Comparison of ENCODE assay signal across 26 cellular contexts in the genomic region with DNA sequence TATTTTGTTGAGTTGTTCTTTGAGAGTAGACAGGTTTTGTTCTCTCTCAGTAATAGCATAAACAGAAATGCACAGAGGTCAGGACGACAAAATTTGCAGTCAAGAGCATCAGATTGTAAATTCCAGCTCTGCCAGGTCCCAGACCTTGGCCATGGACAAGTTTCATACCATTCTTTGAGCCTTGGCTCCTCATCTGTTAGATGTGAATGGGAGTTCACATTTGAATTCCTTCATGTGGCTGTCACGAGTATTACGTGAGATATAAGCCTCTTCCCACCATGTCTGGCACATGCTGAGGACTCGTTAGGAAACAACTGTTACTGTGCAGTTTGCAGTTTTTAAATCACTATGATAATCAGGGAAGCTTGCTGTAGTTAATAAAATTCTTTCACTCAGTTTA.
A peak's percentile ranks its signal among the peaks of the same experiment; 100 is the strongest.
DNase-seq lines count a peak whose midpoint lies in the region; ATAC-seq and TF ChIP-seq lines count a peak whose summit lies in the region.
"Had no signal": no experiment of that assay in that cellular context is flagged by ENCODE, and none has a peak within 500 bp of the region (broad histone marks: within the 10 kb centered on the region; RNA-seq: fewer than 3 reads in every experiment).

No MANE protein-coding gene starts in this region.

- no peaks in the 10 kb centered on the region for H3K36me3 ChIP-seq in skeletal muscle satellite cell (ENCODE audit: insufficient read depth, low read length)
- H3K36me3 ChIP-seq: gastrocnemius medialis, pancreas, tibial nerve had no signal

- H3K4me2 ChIP-seq in skeletal muscle satellite cell (ENCODE audit: low read length), result no peak overlapping the region

- no peak for ATAC-seq in GM21619 (IDR thresholded peaks at IDR 0.05; ENCODE audit: unreplicated experiment)
- ATAC-seq in HG03354 (IDR thresholded peaks at IDR 0.05; ENCODE audit: poor library complexity, severe bottlenecking, unreplicated experiment), result no peak
- ATAC-seq: body of pancreas, gastrocnemius medialis, mucosa of descending colon, pancreas, PC-3, right cardiac atrium had no signal

- H3K9ac ChIP-seq in skeletal muscle satellite cell (ENCODE audit: low read depth, low read length), result peak overlapping the region; percentile 10

- H3K4me1 ChIP-seq in skeletal muscle satellite cell (ENCODE audit: control insufficient read depth, insufficient read depth, low read length), result peaks cover 39% of the 10 kb centered on the region
- H3K4me1 ChIP-seq: body of pancreas, gastrocnemius medialis, pancreas, tibial nerve had no signal

- no peak for TF ChIP-seq CTCF in fibroblast of pulmonary artery (IDR thresholded peaks at IDR 0.05; ENCODE audit: low read length, missing control alignments)

- H3K4me3 ChIP-seq in fibroblast of pulmonary artery (replicated peaks; ENCODE audit: low read depth, low read length) (no peak overlapping the region), skeletal muscle satellite cell (ENCODE audit: low read length) (no peak overlapping the region)
- H3K4me3 ChIP-seq: body of pancreas, gastrocnemius medialis, mucosa of descending colon, pancreas, tibial nerve had no signal

- H3K9me3 ChIP-seq in skeletal muscle satellite cell (replicated peaks; ENCODE audit: low read length), result no peaks in the 10 kb centered on the region
- H3K9me3 ChIP-seq: body of pancreas, gastrocnemius medialis, mucosa of descending colon, pancreas had no signal

- DNase-seq in GM04503 (ENCODE audit: low read depth), result peak; percentile 52
- DNase-seq in NCI-H69 (lab: John Stamatoyannopoulos, UW), result peak; percentile 13
- DNase-seq in fibroblast of pulmonary artery (ENCODE audit: low read depth), result peak; percentile 1
- no peak for DNase-seq in inferior parietal cortex (ENCODE audit: extremely low spot score)
- DNase-seq: activated CD4-positive, alpha-beta memory T cell treated with anti-CD3 and anti-CD28 coated beads, Interleukin-2, amount 10 ng/mL, durations not matched to agents 7 days and 5 days; activated effector memory CD4-positive, alpha-beta T cell treated with anti-CD3 and anti-CD28 coated beads, Interleukin-2, amount 50 U/mL, for 16 hours; body of pancreas; DMS79; effector CD4-positive, alpha-beta T cell; gastrocnemius medialis; H9; hippocampal formation; mucosa of descending colon; NCI-H1048; NCI-H187 treated with DMSO at 0.1 percent for 48 hours; NCI-H2227 treated with DMSO at 0.1 percent for 48 hours; pancreas; PC-3; right cardiac atrium; SHP77 treated with DMSO at 0.1 percent for 48 hours; stimulated activated CD8-positive, alpha-beta memory T cell treated with anti-CD3 and anti-CD28 coated beads, Interleukin-4, amount 100 ng/mL, for 48 hours; SW 1271 had no signal

- H3K27me3 ChIP-seq in skeletal muscle satellite cell (ENCODE audit: control insufficient read depth, insufficient read depth, low read length), result no peaks in the 10 kb centered on the region
- H3K27me3 ChIP-seq: body of pancreas, gastrocnemius medialis, pancreas, tibial nerve had no signal
